Comparison of ENCODE assay signal across 11 cellular contexts in genomic region chr1:209774592-209774991, GRCh38.
DNase-seq lines count a peak whose midpoint lies in the region; ATAC-seq lines count a peak whose summit lies in the region.
"Had no signal": no experiment of that assay in that cellular context is flagged by ENCODE, and none has a peak within 500 bp of the region (broad histone marks: within the 10 kb centered on the region; RNA-seq: fewer than 3 reads in every experiment).

No MANE protein-coding gene starts in this region.

- H3K36me3 Mint-ChIP-seq in activated naive CD4-positive, alpha-beta T cell treated with anti-CD3 and anti-CD28 coated beads, Interleukin-2, amount 10 ng/mL, durations not matched to agents 7 days and 5 days: peaks cover 53% of the 10 kb centered on the region
- H3K36me3 Mint-ChIP-seq in stimulated activated naive B cell treated with anti-CD40 and anti-IgM and Interleukin-4, amounts not matched to agents 10 μg/mL and 1 μg/mL and 100 μg/mL, for 72 hours: peaks cover 42 to 46% of the 10 kb centered on the region in 2 donors

- no peaks in the 10 kb centered on the region for H3K27me3 Mint-ChIP-seq in activated naive CD4-positive, alpha-beta T cell treated with anti-CD3 and anti-CD28 coated beads, Interleukin-2, amount 10 ng/mL, durations not matched to agents 7 days and 5 days
- H3K27me3 Mint-ChIP-seq in stimulated activated naive B cell treated with anti-CD40 and anti-IgM and Interleukin-4, amounts not matched to agents 10 μg/mL and 1 μg/mL and 100 μg/mL, for 72 hours: no peaks in the 10 kb centered on the region

- peaks cover 27% of the 10 kb centered on the region for H3K4me1 Mint-ChIP-seq in activated naive CD4-positive, alpha-beta T cell treated with anti-CD3 and anti-CD28 coated beads, Interleukin-2, amount 10 ng/mL, durations not matched to agents 7 days and 5 days
- peaks cover 12 to 28% of the 10 kb centered on the region in 2 donors for H3K4me1 Mint-ChIP-seq in stimulated activated naive B cell treated with anti-CD40 and anti-IgM and Interleukin-4, amounts not matched to agents 10 μg/mL and 1 μg/mL and 100 μg/mL, for 72 hours

- CTCF ChIA-PET in activated naive CD4-positive, alpha-beta T cell treated with anti-CD3 and anti-CD28 coated beads, Interleukin-2, amount 10 ng/mL, durations not matched to agents 7 days and 5 days (lab: Charles Lee): interaction anchor here (1.3 to 2.7 kb wide), 3 partner anchors 9 to 48 kb away, joined by 5 to 11 read pairs (median 8); no protein-coding TSS in a partner anchor

- no peak for DNase-seq in activated naive CD4-positive, alpha-beta T cell treated with anti-CD3 and anti-CD28 coated beads, Interleukin-2, amount 10 ng/mL, durations not matched to agents 7 days and 5 days
- no peak for DNase-seq in activated naive CD4-positive, alpha-beta T cell treated with anti-CD3 and anti-CD28 coated beads, Interleukin-2, amount 50 U/mL, for 16 hours
- peak; percentile 27 for DNase-seq in NAMALWA (ENCODE audit: low spot score)
- DNase-seq in stimulated activated naive B cell treated with anti-CD40 and anti-IgM and Interleukin-4, amounts not matched to agents 10 μg/mL and 1 μg/mL and 100 μg/mL, for 72 hours: no peak
- DNase-seq in NCI-H2029 treated with DMSO at 0.1 percent for 48 hours (lab: John Stamatoyannopoulos, UW): no peak
- no peak for DNase-seq in NCI-H146 (lab: John Stamatoyannopoulos, UW)
- no peak for DNase-seq in 8988T
- DNase-seq: activated effector memory CD4-positive, alpha-beta T cell treated with anti-CD3 and anti-CD28 coated beads, Interleukin-2, amount 50 U/mL, for 16 hours; Kasumi-1; NCI-H774 had no signal

- H3K4me3 Mint-ChIP-seq in activated naive CD4-positive, alpha-beta T cell treated with anti-CD3 and anti-CD28 coated beads, Interleukin-2, amount 10 ng/mL, durations not matched to agents 7 days and 5 days: no peak overlapping the region
- H3K4me3 Mint-ChIP-seq in stimulated activated naive B cell treated with anti-CD40 and anti-IgM and Interleukin-4, amounts not matched to agents 10 μg/mL and 1 μg/mL and 100 μg/mL, for 72 hours: peak overlapping the region; percentile 37 to 60

- H3K27ac Mint-ChIP-seq in activated naive CD4-positive, alpha-beta T cell treated with anti-CD3 and anti-CD28 coated beads, Interleukin-2, amount 10 ng/mL, durations not matched to agents 7 days and 5 days: peak overlapping the region; percentile 24
- H3K27ac Mint-ChIP-seq in stimulated activated naive B cell treated with anti-CD40 and anti-IgM and Interleukin-4, amounts not matched to agents 10 μg/mL and 1 μg/mL and 100 μg/mL, for 72 hours: peak overlapping the region; percentile 21

- H3K9me3 Mint-ChIP-seq in activated naive CD4-positive, alpha-beta T cell treated with anti-CD3 and anti-CD28 coated beads, Interleukin-2, amount 10 ng/mL, durations not matched to agents 7 days and 5 days: no peaks in the 10 kb centered on the region
- H3K9me3 Mint-ChIP-seq in stimulated activated naive B cell treated with anti-CD40 and anti-IgM and Interleukin-4, amounts not matched to agents 10 μg/mL and 1 μg/mL and 100 μg/mL, for 72 hours: no peaks in the 10 kb centered on the region

- ATAC-seq in GM21737 (IDR thresholded peaks at IDR 0.05; ENCODE audit: unreplicated experiment): peak; percentile 50
- peak; percentile 64 to 72 for ATAC-seq in stimulated activated naive B cell treated with anti-CD40 and anti-IgM and Interleukin-4, amounts not matched to agents 10 μg/mL and 1 μg/mL and 100 μg/mL, for 72 hours (replicated peaks)
